Comparison of ENCODE assay signal across 26 cellular contexts in genomic region chr5:50814541-50814940, GRCh38.
"Had no signal": no experiment of that assay in that cellular context is flagged by ENCODE, and none has a peak within 500 bp of the region (broad histone marks: within the 10 kb centered on the region; RNA-seq: fewer than 3 reads in every experiment).

No MANE protein-coding gene starts in this region.

- DNase-seq: activated CD4-positive, alpha-beta memory T cell treated with anti-CD3 and anti-CD28 coated beads, Interleukin-2, amount 10 ng/mL, durations not matched to agents 7 days and 5 days; activated CD4-positive, alpha-beta T cell treated with anti-CD3 and anti-CD28 coated beads for 1 hour; activated CD4-positive, alpha-beta T cell treated with anti-CD3 and anti-CD28 coated beads, Interleukin-2, amount 10 ng/mL, durations not matched to agents 7 days and 5 days; activated CD8-positive, alpha-beta memory T cell treated with anti-CD3 and anti-CD28 coated beads, Interleukin-2, amount 50 U/mL, for 48 hours; activated gamma-delta T cell; activated naive CD4-positive, alpha-beta T cell treated with anti-CD3 and anti-CD28 coated beads, Interleukin-2, amount 10 ng/mL, durations not matched to agents 7 days and 5 days; activated naive CD8-positive, alpha-beta T cell treated with anti-CD3 and anti-CD28 coated beads, Interleukin-2, amount 10 ng/mL, durations not matched to agents 7 days and 5 days; activated T-cell treated with anti-CD3 and anti-CD28 coated beads, Interleukin-2, amount 50 U/mL, for 24 hours; dorsolateral prefrontal cortex; effector memory CD4-positive, alpha-beta T cell; left ventricle myocardium inferior; naive B cell; nucleus accumbens; pancreas; psoas muscle; sigmoid colon; small intestine; stimulated activated CD4-positive, alpha-beta T cell treated with anti-CD3 and anti-CD28 coated beads, Interleukin-4, amount 100 ng/mL, for 24 hours; stimulated activated naive CD8-positive, alpha-beta T cell treated with anti-CD3 and anti-CD28 coated beads, Interleukin-15, amount 100 ng/mL, for 72 hours; substantia nigra; T-helper 17 cell; T1000; tibial artery; upper lobe of right lung; WERI-Rb-1 had no signal

- FAIRE-seq: islet of Langerhans, pancreas, small intestine had no signal
